Comparison of ENCODE assay signal across 31 cellular contexts in genomic region chr1:164064501-164064900, GRCh38.
A peak's percentile ranks its signal among the peaks of the same experiment; 100 is the strongest.
DNase-seq lines count a peak whose midpoint lies in the region; ATAC-seq, FAIRE-seq and TF ChIP-seq lines count a peak whose summit lies in the region.
"Had no signal": no experiment of that assay in that cellular context is flagged by ENCODE, and none has a peak within 500 bp of the region (broad histone marks: within the 10 kb centered on the region; RNA-seq: fewer than 3 reads in every experiment).

No MANE protein-coding gene starts in this region.

- no peak for TF ChIP-seq EP300 in A549 (IDR thresholded peaks at IDR 0.05)

- no peak overlapping the region for H4K5ac ChIP-seq in H9 (ENCODE audit: insufficient read length, low read depth, low read length)

- H2AK5ac ChIP-seq in H9 (ENCODE audit: insufficient read length, low read length): no peak overlapping the region

- TF ChIP-seq CTCF in A549 (IDR thresholded peaks at IDR 0.05): no peak
- TF ChIP-seq CTCF in fibroblast of mammary gland (conservative IDR thresholded peaks at IDR 0.05; ENCODE audit: control insufficient read depth, insufficient read depth, low read depth, low read length): no peak
- TF ChIP-seq CTCF in H9 (conservative IDR thresholded peaks at IDR 0.05): no peak

- H2BK12ac ChIP-seq in H9 (ENCODE audit: insufficient read length, low read depth, low read length): no peak overlapping the region

- no peak overlapping the region for H3K23ac ChIP-seq in H9 (ENCODE audit: insufficient read length, low read depth, low read length)

- H2AFZ ChIP-seq in GM23248: no peak overlapping the region
- no peak overlapping the region for H2AFZ ChIP-seq in H9 (ENCODE audit: low read length)

- no peak overlapping the region for H4K8ac ChIP-seq in H9 (replicated peaks; ENCODE audit: insufficient read length, low read depth, low read length)

- H3K79me1 ChIP-seq in H9 (ENCODE audit: insufficient read depth, low read depth, low read length, poor library complexity, severe bottlenecking): no peaks in the 10 kb centered on the region

- H2BK15ac ChIP-seq in H9 (ENCODE audit: low read depth, low read length): no peak overlapping the region

- no peak overlapping the region for H3K18ac ChIP-seq in H9 (ENCODE audit: insufficient read length, low read depth, low read length)

- intact Hi-C loops in head of caudate nucleus (cut with DNase I): no loop called here

- H3K23me2 ChIP-seq in H9 (ENCODE audit: insufficient read length, low read depth, low read length, poor library complexity, severe bottlenecking): no peaks in the 10 kb centered on the region

- peak overlapping the region; percentile 33; the same call in 2 of the 3 replicates for H3K4me2 ChIP-seq in A549
- no peak overlapping the region for H3K4me2 ChIP-seq in GM23248 (ENCODE audit: unreplicated experiment)
- H3K4me2 ChIP-seq in H9 (ENCODE audit: insufficient read depth, insufficient read length, low read length): no peak overlapping the region

- H3F3A ChIP-seq in GM23248 (ENCODE audit: insufficient read depth): no peaks in the 10 kb centered on the region

- TF ChIP-seq POLR2A in A549 (IDR thresholded peaks at IDR 0.05; ENCODE audit: low read length): no peak

- H4K91ac ChIP-seq in H9 (ENCODE audit: insufficient read length, low read depth, low read length): no peak overlapping the region

- in situ Hi-C loops in GM23248 (cut with MboI): no loop called here

- H3K4me1 Mint-ChIP-seq in H9: no peaks in the 10 kb centered on the region
- H3K4me1 Mint-ChIP-seq: activated CD4-positive, alpha-beta T cell treated with anti-CD3 and anti-CD28 coated beads, Interleukin-2, amount 10 ng/mL, durations not matched to agents 7 days and 5 days; CD8-positive, alpha-beta memory T cell; memory B cell; stimulated activated naive CD8-positive, alpha-beta T cell treated with anti-CD3 and anti-CD28 coated beads, Interleukin-15, amount 100 ng/mL, for 72 hours; WTC11 had no signal

- FAIRE-seq in A549 (lab: Jason Lieb, UNC): no peak

- H2BK20ac ChIP-seq in H9 (ENCODE audit: low read depth, low read length, poor library complexity, severe bottlenecking): no peak overlapping the region

- no peak overlapping the region for H3T11ph ChIP-seq in H9 (ENCODE audit: low read length)

- peaks cover 0 to 6% (median 0%) of the 10 kb centered on the region in 3 experiments; a peak in 4 of 7 replicates for H3K36me3 Mint-ChIP-seq in H9 (ENCODE audit: insufficient read depth in 1 of 3, low read depth in 3 of 3)
- H3K36me3 Mint-ChIP-seq: CD8-positive, alpha-beta memory T cell; memory B cell; WTC11 had no signal

- no peak overlapping the region for H3K27ac Mint-ChIP-seq in H9
- H3K27ac Mint-ChIP-seq: activated CD4-positive, alpha-beta T cell treated with anti-CD3 and anti-CD28 coated beads, Interleukin-2, amount 10 ng/mL, durations not matched to agents 7 days and 5 days; CD8-positive, alpha-beta memory T cell; memory B cell; stimulated activated naive CD8-positive, alpha-beta T cell treated with anti-CD3 and anti-CD28 coated beads, Interleukin-15, amount 100 ng/mL, for 72 hours; WTC11 had no signal

- H3K9me2 ChIP-seq in GM23248 (ENCODE audit: insufficient read depth): no peaks in the 10 kb centered on the region

- H2BK5ac ChIP-seq in H9 (ENCODE audit: insufficient read length, low read length): no peak overlapping the region

- 2% methylated on average over 2 of the region's 2 CpGs for WGBS in A549 (ENCODE audit: missing lambda C conversion rate)
- WGBS in GM23248 (ENCODE audit: low coverage in 1 of 2, low lambda C conversion rate in 2 of 2, missing lambda C conversion rate in 2 of 2), 2 experiments: 49% methylated on average over 2 of the region's 2 CpGs
- WGBS in H9 (ENCODE audit: extremely low coverage, insufficient read length, low lambda C conversion rate): no CpG with 5 or more reads among the region's 2 CpGs

- H3K79me2 ChIP-seq in GM23248 (ENCODE audit: insufficient read depth) (no peaks in the 10 kb centered on the region), H9 (ENCODE audit: insufficient read depth, low read length) (no peaks in the 10 kb centered on the region)

- no peaks in the 10 kb centered on the region for H3K36me3 ChIP-seq in GM23248 (ENCODE audit: low read depth)
- H3K36me3 ChIP-seq: BE2C, neutrophil, Peyer's patch, prostate gland, tibial artery had no signal

- TF ChIP-seq RAD21 in A549 (conservative IDR thresholded peaks at IDR 0.05 in 1 of 2, IDR thresholded peaks at IDR 0.05 in 1 of 2): no peak

- no peak overlapping the region for H2BK120ac ChIP-seq in H9 (ENCODE audit: low read depth, low read length, poor library complexity, severe bottlenecking)

- H4K20me1 ChIP-seq in GM23248 (ENCODE audit: insufficient read depth) (no peaks in the 10 kb centered on the region), H9 (ENCODE audit: control insufficient read depth, insufficient read depth, insufficient read length) (no peaks in the 10 kb centered on the region)

- DNase-seq in A549 (ENCODE audit: low read depth in 1 of 2, low spot score in 1 of 2): peak; percentile 4 to 37
- DNase-seq in GM23248: peak; percentile 5
- peak; percentile 8 for DNase-seq in RKO (ENCODE audit: low spot score)
- peak; percentile 47 for DNase-seq in fibroblast of mammary gland (ENCODE audit: low read depth)
- DNase-seq in inferior parietal cortex (ENCODE audit: extremely low spot score): no peak
- no peak for DNase-seq in NCI-H446 treated with DMSO at 0.1 percent for 48 hours (lab: John Stamatoyannopoulos, UW)
- no peak for DNase-seq in H9
- no peak for DNase-seq in head of caudate nucleus
- DNase-seq: activated CD4-positive, alpha-beta T cell treated with anti-CD3 and anti-CD28 coated beads, Interleukin-2, amount 10 ng/mL, durations not matched to agents 7 days and 5 days; activated gamma-delta T cell treated with Interleukin-2 at 50 U/mL for 16 hours; activated T-cell treated with anti-CD3 and anti-CD28 coated beads, Interleukin-2, amount 50 U/mL, for 4 hours; BE2C; CD8-positive, alpha-beta memory T cell; DMS79; effector CD4-positive, alpha-beta T cell; foreskin melanocyte; NCI-H1048; NCI-H1694 treated with DMSO at 0.1 percent for 48 hours; NCI-H2171 treated with DMSO at 0.1 percent for 48 hours; NCI-H524 treated with DMSO at 0.1 percent for 48 hours; Peyer's patch; stimulated activated naive CD8-positive, alpha-beta T cell treated with anti-CD3 and anti-CD28 coated beads, Interleukin-15, amount 100 ng/mL, for 72 hours; SW 1271; T-helper 9 cell; tibial artery had no signal

- no peak overlapping the region for H3K4ac ChIP-seq in H9 (ENCODE audit: low read depth, low read length)

- no peak overlapping the region for H3K56ac ChIP-seq in H9 (ENCODE audit: insufficient read length, low read depth, low read length)

- no peak overlapping the region for H3K14ac ChIP-seq in H9 (ENCODE audit: insufficient read depth, low read length)

- H3K27ac ChIP-seq in A549 (no peak overlapping the region), GM23248 (no peak overlapping the region), H9 (ENCODE audit: insufficient read length, low read depth, low read length) (no peak overlapping the region)
- H3K27ac ChIP-seq: epithelial cell of prostate, neutrophil, Peyer's patch, prostate gland, tibial artery had no signal

- peaks cover 5% of the 10 kb centered on the region in 2 experiments; a peak in 2 of 5 replicates for H3K9me3 Mint-ChIP-seq in H9

- peak in 1 of 2 experiments; percentile 56; a peak in 3 of 6 replicates for ATAC-seq in A549
- ATAC-seq: activated T-cell treated with anti-CD3 and anti-CD28 coated beads, Interleukin-2, amount 50 U/mL, for 4 hours; left lobe of liver; stimulated activated naive CD8-positive, alpha-beta T cell treated with anti-CD3 and anti-CD28 coated beads, Interleukin-15, amount 100 ng/mL, for 72 hours; WTC11 had no signal

- no peak overlapping the region for H3K4me3 ChIP-seq in A549
- no peak overlapping the region for H3K4me3 ChIP-seq in GM23248
- no peak overlapping the region for H3K4me3 ChIP-seq in fibroblast of mammary gland (ENCODE audit: control insufficient read depth, low read depth, low read length)
- H3K4me3 ChIP-seq: Peyer's patch, prostate gland, tibial artery had no signal

- H3K27me3 Mint-ChIP-seq in H9 (ENCODE audit: low read depth): no peaks in the 10 kb centered on the region
- H3K27me3 Mint-ChIP-seq: activated CD4-positive, alpha-beta T cell treated with anti-CD3 and anti-CD28 coated beads, Interleukin-2, amount 10 ng/mL, durations not matched to agents 7 days and 5 days; CD8-positive, alpha-beta memory T cell; memory B cell; stimulated activated naive CD8-positive, alpha-beta T cell treated with anti-CD3 and anti-CD28 coated beads, Interleukin-15, amount 100 ng/mL, for 72 hours had no signal

- H3K9ac ChIP-seq in GM23248 (no peak overlapping the region), H9 (ENCODE audit: extremely low read depth, insufficient read length, low read length) (no peak overlapping the region)

- H3K4me1 ChIP-seq in A549 (peaks cover 11% of the 10 kb centered on the region; the same call in 1 of the 3 replicates), GM23248 (ENCODE audit: insufficient read depth) (no peaks in the 10 kb centered on the region), H9 (ENCODE audit: insufficient read depth, low read length) (no peaks in the 10 kb centered on the region)
- H3K4me1 ChIP-seq: BE2C, Peyer's patch, prostate gland, tibial artery had no signal

- no peaks in the 10 kb centered on the region for H3K9me3 ChIP-seq in A549
- no peaks in the 10 kb centered on the region for H3K9me3 ChIP-seq in GM23248 (ENCODE audit: low read depth)
- H3K9me3 ChIP-seq in H9 (ENCODE audit: control insufficient read depth, low read depth, low read length): no peaks in the 10 kb centered on the region
- H3K9me3 ChIP-seq: BE2C, neutrophil, Peyer's patch, prostate gland, tibial artery had no signal

- CTCF ChIA-PET in A549 (lab: Yijun Ruan, JAX): no interaction called here

- H3K27me3 ChIP-seq in GM23248 (replicated peaks; ENCODE audit: insufficient read depth): no peaks in the 10 kb centered on the region
- no peaks in the 10 kb centered on the region for H3K27me3 ChIP-seq in H9 (ENCODE audit: insufficient read depth, low read length)
- H3K27me3 ChIP-seq: BE2C, neutrophil, Peyer's patch, tibial artery had no signal

- POLR2A ChIA-PET in A549 (lab: Yijun Ruan, JAX): no interaction called here

- H3K4me3 Mint-ChIP-seq in H9: no peak overlapping the region
- H3K4me3 Mint-ChIP-seq: activated CD4-positive, alpha-beta T cell treated with anti-CD3 and anti-CD28 coated beads, Interleukin-2, amount 10 ng/mL, durations not matched to agents 7 days and 5 days; activated T-cell treated with anti-CD3 and anti-CD28 coated beads, Interleukin-2, amount 50 U/mL, for 4 hours; CD8-positive, alpha-beta memory T cell; memory B cell; stimulated activated naive CD8-positive, alpha-beta T cell treated with anti-CD3 and anti-CD28 coated beads, Interleukin-15, amount 100 ng/mL, for 72 hours; WTC11 had no signal

TF ChIP-seq in A549, 52 proteins besides CTCF, POLR2A, EP300 and RAD21:
- TF ChIP-seq FOSL2 (IDR thresholded peaks at IDR 0.05) (no peak), FOSL2 (CRISPR knock-in tag; IDR thresholded peaks at IDR 0.05) (peak; percentile 89), KDM5A (IDR thresholded peaks at IDR 0.05) (no peak)

Comparison
In these comparisons a context has a peak if more than half of its experiments do, and no peak if none do; other contexts are left out.
1. DNase-seq: peak in A549 (2 of 2), GM23248 (single experiment), RKO (single experiment) and fibroblast of mammary gland (single experiment); none in inferior parietal cortex (single experiment), NCI-H446 treated with DMSO at 0.1 percent for 48 hours (single experiment), H9 (single experiment) and head of caudate nucleus (0 of 42).